Comparison of ENCODE assay signal across 1 cellular context in the genomic region with DNA sequence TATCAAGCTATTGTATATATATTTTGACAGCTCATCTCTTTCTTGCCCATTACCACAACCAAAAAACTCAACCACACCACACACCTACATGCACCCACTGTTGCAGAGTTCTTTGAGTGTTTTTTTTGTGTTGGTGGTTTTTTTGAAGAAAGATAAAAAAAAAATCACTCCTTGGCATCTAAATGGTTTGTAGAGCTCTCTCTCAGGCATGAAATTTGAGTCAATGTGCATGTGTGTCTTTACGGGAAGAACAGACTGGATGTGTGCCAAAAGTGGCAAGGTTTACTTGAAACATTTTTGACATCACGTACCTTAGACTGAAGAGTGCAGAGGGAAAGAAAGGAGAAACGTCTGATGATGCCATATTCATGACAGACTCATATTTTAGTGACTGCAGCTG.
TF ChIP-seq lines count a peak whose summit lies in the region.

No MANE protein-coding gene starts in this region.

TF ChIP-seq in H1, 55 proteins besides CTCF, POLR2A, EP300 and RAD21 (continued from another document):
- TF ChIP-seq JUND (IDR thresholded peaks at IDR 0.05; ENCODE audit: low read length) (no peak), SP2 (IDR thresholded peaks at IDR 0.05; ENCODE audit: low read length) (no peak), SAP30 (IDR thresholded peaks at IDR 0.05; ENCODE audit: insufficient read depth, insufficient replicate concordance, low read length) (no peak), TCF12 (IDR thresholded peaks at IDR 0.05; ENCODE audit: low read depth, low read length) (no peak), EZH2 (IDR thresholded peaks at IDR 0.05; ENCODE audit: low read depth, low read length, severe bottlenecking) (no peak), BRCA1 (IDR thresholded peaks at IDR 0.05; ENCODE audit: low read depth, low read length) (no peak), TAF7 (optimal IDR thresholded peaks at IDR 0.05; ENCODE audit: borderline replicate concordance, low read depth, low read length) (no peak)
